2 cellular contexts compared by ENCODE assay signal in the genomic region with DNA sequence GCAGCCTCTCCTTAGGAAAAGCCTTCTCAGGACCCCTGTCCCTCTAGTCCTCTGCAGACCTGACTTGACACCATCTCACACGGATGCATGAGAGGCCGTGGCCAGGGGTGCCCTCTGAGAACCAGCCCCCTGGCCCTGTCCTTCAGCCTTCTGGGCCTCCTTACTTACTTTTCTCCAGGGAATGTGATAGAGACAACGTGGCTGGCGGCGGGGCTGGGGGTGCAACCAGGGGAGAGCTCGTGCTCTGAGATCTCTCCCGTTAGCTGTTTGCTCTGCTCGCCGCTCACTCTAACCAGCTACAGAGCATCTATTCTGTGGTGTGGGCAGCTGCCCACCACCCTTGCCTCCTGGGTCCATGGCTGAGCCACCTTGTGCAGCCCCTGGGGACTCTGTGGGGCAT.
TF ChIP-seq lines count a peak whose summit lies in the region.

No MANE protein-coding gene starts in this region.

TF ChIP-seq in HepG2, 621 proteins besides CTCF, POLR2A, EP300 and RAD21:
- TF ChIP-seq, protein P1, sequence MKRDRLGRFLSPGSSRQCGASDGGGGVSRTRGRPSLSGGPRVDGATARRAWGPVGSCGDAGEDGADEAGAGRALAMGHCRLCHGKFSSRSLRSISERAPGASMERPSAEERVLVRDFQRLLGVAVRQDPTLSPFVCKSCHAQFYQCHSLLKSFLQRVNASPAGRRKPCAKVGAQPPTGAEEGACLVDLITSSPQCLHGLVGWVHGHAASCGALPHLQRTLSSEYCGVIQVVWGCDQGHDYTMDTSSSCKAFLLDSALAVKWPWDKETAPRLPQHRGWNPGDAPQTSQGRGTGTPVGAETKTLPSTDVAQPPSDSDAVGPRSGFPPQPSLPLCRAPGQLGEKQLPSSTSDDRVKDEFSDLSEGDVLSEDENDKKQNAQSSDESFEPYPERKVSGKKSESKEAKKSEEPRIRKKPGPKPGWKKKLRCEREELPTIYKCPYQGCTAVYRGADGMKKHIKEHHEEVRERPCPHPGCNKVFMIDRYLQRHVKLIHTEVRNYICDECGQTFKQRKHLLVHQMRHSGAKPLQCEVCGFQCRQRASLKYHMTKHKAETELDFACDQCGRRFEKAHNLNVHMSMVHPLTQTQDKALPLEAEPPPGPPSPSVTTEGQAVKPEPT (CRISPR knock-in tag; IDR thresholded peaks at IDR 0.05; ENCODE audit: low read depth): 0 out of 2 replicates have a peak, but pooled peaks have one; percentile 43
- peak; percentile 19; the same call in 1 of the 2 replicates for TF ChIP-seq NFE2L1 (CRISPR knock-in tag; IDR thresholded peaks at IDR 0.05; ENCODE audit: borderline replicate concordance)
- TF ChIP-seq, protein P2, sequence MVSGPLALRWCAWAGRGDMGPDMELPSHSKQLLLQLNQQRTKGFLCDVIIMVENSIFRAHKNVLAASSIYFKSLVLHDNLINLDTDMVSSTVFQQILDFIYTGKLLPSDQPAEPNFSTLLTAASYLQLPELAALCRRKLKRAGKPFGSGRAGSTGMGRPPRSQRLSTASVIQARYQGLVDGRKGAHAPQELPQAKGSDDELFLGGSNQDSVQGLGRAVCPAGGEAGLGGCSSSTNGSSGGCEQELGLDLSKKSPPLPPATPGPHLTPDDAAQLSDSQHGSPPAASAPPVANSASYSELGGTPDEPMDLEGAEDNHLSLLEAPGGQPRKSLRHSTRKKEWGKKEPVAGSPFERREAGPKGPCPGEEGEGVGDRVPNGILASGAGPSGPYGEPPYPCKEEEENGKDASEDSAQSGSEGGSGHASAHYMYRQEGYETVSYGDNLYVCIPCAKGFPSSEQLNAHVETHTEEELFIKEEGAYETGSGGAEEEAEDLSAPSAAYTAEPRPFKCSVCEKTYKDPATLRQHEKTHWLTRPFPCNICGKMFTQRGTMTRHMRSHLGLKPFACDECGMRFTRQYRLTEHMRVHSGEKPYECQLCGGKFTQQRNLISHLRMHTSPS (CRISPR knock-in tag; IDR thresholded peaks at IDR 0.05; ENCODE audit: low read depth): no peak

TF ChIP-seq in H1, 55 proteins besides CTCF, POLR2A, EP300 and RAD21:
- TF ChIP-seq POU5F1 (IDR thresholded peaks at IDR 0.05; ENCODE audit: low read depth, low read length) (no peak), MAFK (IDR thresholded peaks at IDR 0.05; ENCODE audit: low read depth, low read length) (no peak), RXRA (IDR thresholded peaks at IDR 0.05; ENCODE audit: insufficient read depth, low read depth, low read length) (no peak), BRCA1 (IDR thresholded peaks at IDR 0.05; ENCODE audit: low read depth, low read length) (no peak), TEAD4 (IDR thresholded peaks at IDR 0.05; ENCODE audit: low read depth, low read length) (no peak), SUZ12 (IDR thresholded peaks at IDR 0.05; ENCODE audit: low read length) (no peak), CREB1 (IDR thresholded peaks at IDR 0.05) (no peak), CHD1 (IDR thresholded peaks at IDR 0.05; ENCODE audit: low read depth, low read length) (no peak), CBX8 (IDR thresholded peaks at IDR 0.05; ENCODE audit: borderline replicate concordance, low read depth, low read length) (no peak), CTBP2 (IDR thresholded peaks at IDR 0.05; ENCODE audit: borderline replicate concordance, insufficient read depth, insufficient read length, low read length) (no peak)
- TF ChIP-seq, protein P3, sequence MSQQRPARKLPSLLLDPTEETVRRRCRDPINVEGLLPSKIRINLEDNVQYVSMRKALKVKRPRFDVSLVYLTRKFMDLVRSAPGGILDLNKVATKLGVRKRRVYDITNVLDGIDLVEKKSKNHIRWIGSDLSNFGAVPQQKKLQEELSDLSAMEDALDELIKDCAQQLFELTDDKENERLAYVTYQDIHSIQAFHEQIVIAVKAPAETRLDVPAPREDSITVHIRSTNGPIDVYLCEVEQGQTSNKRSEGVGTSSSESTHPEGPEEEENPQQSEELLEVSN (IDR thresholded peaks at IDR 0.05): no peak
